Comparison of ENCODE assay signal across 10 cellular contexts in the genomic region with DNA sequence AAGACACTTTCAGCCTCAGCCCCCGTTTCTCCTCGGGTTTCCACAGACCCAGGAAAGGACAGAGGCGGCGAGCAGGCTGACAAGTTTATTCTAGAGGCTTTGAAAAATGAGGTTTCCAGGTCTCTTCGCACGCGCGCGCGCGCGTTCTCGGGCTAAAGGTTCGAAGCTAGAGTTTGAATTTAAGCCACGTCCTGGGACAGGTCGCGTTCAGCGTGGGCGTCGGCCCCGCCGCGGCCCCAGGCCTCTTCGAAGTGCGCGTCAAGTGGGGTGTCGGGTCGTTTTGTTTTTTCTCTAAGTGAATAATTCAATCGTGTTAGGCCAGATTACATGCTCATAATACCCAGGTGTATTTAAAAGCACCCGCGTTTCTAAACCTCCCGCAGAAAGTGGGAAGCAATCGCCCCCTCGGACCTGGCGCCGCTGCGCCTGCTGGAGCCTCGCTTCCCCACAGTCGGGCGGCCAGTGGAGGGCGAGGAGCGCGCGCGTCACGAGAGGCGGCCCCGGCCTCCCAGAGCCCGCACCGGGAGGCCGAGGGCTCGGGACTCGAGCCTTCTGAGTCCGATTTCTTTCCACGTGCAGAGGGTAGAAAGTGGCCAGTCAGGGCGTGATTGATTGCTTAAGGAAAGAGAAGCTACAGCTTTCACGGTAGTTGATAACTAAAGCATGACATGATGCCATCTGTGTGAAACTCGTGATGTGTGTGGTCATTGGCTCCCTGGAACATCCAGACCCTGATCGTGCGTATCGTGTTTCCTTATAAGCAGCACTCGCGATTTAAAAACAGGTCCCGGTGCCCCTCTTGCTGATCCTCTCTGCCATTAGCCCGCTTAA. TPM values are rescaled to one million over a fixed set of nuclear protein-coding genes. Genes with fewer than 3 reads are reported as not detected.
DNase-seq lines count a peak whose midpoint lies in the region; ATAC-seq lines count a peak whose summit lies in the region.
"Had no signal": no experiment of that assay in that cellular context is flagged by ENCODE, and none has a peak within 500 bp of the region (broad histone marks: within the 10 kb centered on the region; RNA-seq: fewer than 3 reads in every experiment).

No MANE protein-coding gene starts in this region.

- H3F3A ChIP-seq in GM23248 (ENCODE audit: insufficient read depth), result no peaks in the 10 kb centered on the region

- H3K9me3 ChIP-seq in GM23248 (ENCODE audit: low read depth) (no peaks in the 10 kb centered on the region), iPS-15b (ENCODE audit: control insufficient read depth, insufficient read depth, low read length) (no peaks in the 10 kb centered on the region)

- in situ Hi-C loops in GM23248 (cut with MboI), result no loop called here

- H3K9ac ChIP-seq in GM23248 (no peak overlapping the region), iPS-15b (ENCODE audit: low read depth, low read length) (peak overlapping the region; percentile 41)

- H3K36me3 ChIP-seq in GM23248 (ENCODE audit: low read depth) (no peaks in the 10 kb centered on the region), iPS-15b (ENCODE audit: control insufficient read depth, insufficient read depth, low read length) (no peaks in the 10 kb centered on the region)

- H3K27ac ChIP-seq in GM23248, result no peak overlapping the region

- 5 to 7% methylated on average over 65 of the region's 65 CpGs for WGBS in GM23248 (ENCODE audit: low coverage in 1 of 2, low lambda C conversion rate in 2 of 2, missing lambda C conversion rate in 2 of 2), 2 experiments

- peak; percentile 17 for DNase-seq in GM23248
- peak; percentile 62 for DNase-seq in astrocyte of the hippocampus (ENCODE audit: low read depth, low spot score)
- DNase-seq in skeletal muscle cell (ENCODE audit: low read depth), result no peak
- DNase-seq in AG08395 (ENCODE audit: low spot score), result no peak
- DNase-seq in cortex of kidney (lab: John Stamatoyannopoulos, UW), result no peak
- DNase-seq: foreskin melanocyte, T1000 had no signal

- H3K4me3 ChIP-seq in GM23248 (peak overlapping the region; percentile 38), iPS-15b (ENCODE audit: low read depth, low read length) (peak overlapping the region; percentile 72), skeletal muscle cell (ENCODE audit: low read depth, low read length) (peak overlapping the region; percentile 47)

- 0 out of 2 replicates have a peak overlapping the region, but pooled peaks have one; percentile 40 for H2AFZ ChIP-seq in GM23248

- H3K9me2 ChIP-seq in GM23248 (ENCODE audit: insufficient read depth), result no peaks in the 10 kb centered on the region

- ATAC-seq in HG03045 (IDR thresholded peaks at IDR 0.05; ENCODE audit: unreplicated experiment) (no peak), HG03139 (IDR thresholded peaks at IDR 0.05; ENCODE audit: unreplicated experiment) (no peak)

- H3K4me2 ChIP-seq in GM23248 (ENCODE audit: unreplicated experiment), result peak overlapping the region; percentile 3

- H4K20me1 ChIP-seq in GM23248 (ENCODE audit: insufficient read depth), result no peaks in the 10 kb centered on the region

- H3K27me3 ChIP-seq in GM23248 (replicated peaks; ENCODE audit: insufficient read depth) (peaks cover 45% of the 10 kb centered on the region), iPS-15b (ENCODE audit: control insufficient read depth, insufficient read depth, low read length) (peaks cover 50% of the 10 kb centered on the region)

- no peaks in the 10 kb centered on the region; the same call in 1 of the 2 replicates for H3K4me1 ChIP-seq in GM23248 (ENCODE audit: insufficient read depth)
- peaks cover 26% of the 10 kb centered on the region for H3K4me1 ChIP-seq in iPS-15b (ENCODE audit: control insufficient read depth, insufficient read depth, low read length)

- H3K79me2 ChIP-seq in GM23248 (ENCODE audit: insufficient read depth), result no peaks in the 10 kb centered on the region

RNA-seq across cellular contexts. Expression of a gene that starts 15.8 kb away (rescaled TPM):
- total RNA-seq in GM23248 (2014; rRNA removed; shearing (Covaris generic)), result not detected in 2 replicates
- polyA plus RNA-seq in GM23248 (2016; fragmentation: Nextera tagmentation; extraction: Ambion mirVana), result not detected in 2 replicates

Comparison
In these comparisons a context has a peak if more than half of its experiments do, and no peak if none do; other contexts are left out.
1. DNase-seq: peak in GM23248 (single experiment) and astrocyte of the hippocampus (single experiment); none in skeletal muscle cell (single experiment), AG08395 (single experiment) and cortex of kidney (single experiment).
2. Peak in every context shown above with its lines, with median percentiles within 50 percentile points of each other: H3K4me3 ChIP-seq.